15 cellular contexts compared by ENCODE assay signal in genomic region chr9:77403244-77403643, GRCh38.
DNase-seq lines count a peak whose midpoint lies in the region; ATAC-seq and TF ChIP-seq lines count a peak whose summit lies in the region.
"Had no signal": no experiment of that assay in that cellular context is flagged by ENCODE, and none has a peak within 500 bp of the region (broad histone marks: within the 10 kb centered on the region; RNA-seq: fewer than 3 reads in every experiment).

No MANE protein-coding gene starts in this region.

- DNase-seq in HCEC 1CT (peak; percentile 54), adipocyte (ENCODE audit: low read depth) (peak; percentile 51), fibroblast of peridontal ligament (ENCODE audit: extremely low read depth) (peak; percentile 8), NCI-H748 (lab: John Stamatoyannopoulos, UW; ENCODE audit: unreplicated experiment) (no peak)
- no peak for DNase-seq in activated CD8-positive, alpha-beta memory T cell treated with anti-CD3 and anti-CD28 coated beads, Interleukin-2, amount 50 U/mL, for 4 hours
- DNase-seq in effector memory CD4-positive, alpha-beta T cell: no peak
- DNase-seq: 8988T; AML-193; Caco-2; CD8-positive, alpha-beta memory T cell; DND-41; H7 had no signal

- peaks cover 14% of the 10 kb centered on the region for H3K4me1 ChIP-seq in adipocyte (ENCODE audit: control insufficient read depth, insufficient read depth, low read length)
- H3K4me1 ChIP-seq in effector memory CD4-positive, alpha-beta T cell (ENCODE audit: control insufficient read depth, insufficient read depth, low read length, poor library complexity, severe bottlenecking): no peaks in the 10 kb centered on the region
- H3K4me1 ChIP-seq: BLaER1, Caco-2 had no signal

- no peak overlapping the region for H3K9ac ChIP-seq in adipocyte (ENCODE audit: low read length)
- H3K9ac ChIP-seq: BLaER1 had no signal

- no peak overlapping the region for H3K4me3 ChIP-seq in adipocyte (ENCODE audit: low read length)
- no peak overlapping the region for H3K4me3 ChIP-seq in effector memory CD4-positive, alpha-beta T cell (ENCODE audit: insufficient read depth, low read depth, low read length, poor library complexity, severe bottlenecking)
- H3K4me3 ChIP-seq: BLaER1 had no signal

- ATAC-seq in HG03565 (IDR thresholded peaks at IDR 0.05; ENCODE audit: unreplicated experiment): no peak

- no peaks in the 10 kb centered on the region for H3K9me3 ChIP-seq in adipocyte (ENCODE audit: control insufficient read depth, low read length)
- H3K9me3 ChIP-seq in effector memory CD4-positive, alpha-beta T cell (ENCODE audit: control insufficient read depth, low read length): no peaks in the 10 kb centered on the region
- H3K9me3 ChIP-seq: Caco-2 had no signal

- no peaks in the 10 kb centered on the region for H3K27me3 ChIP-seq in adipocyte (replicated peaks; ENCODE audit: control insufficient read depth, insufficient read depth, low read length)
- H3K27me3 ChIP-seq in effector memory CD4-positive, alpha-beta T cell (replicated peaks; ENCODE audit: control insufficient read depth, insufficient read depth, low read length, poor library complexity, severe bottlenecking): no peaks in the 10 kb centered on the region
- H3K27me3 ChIP-seq: BLaER1 had no signal

- TF ChIP-seq CTCF in 22Rv1 (IDR thresholded peaks at IDR 0.05): no peak

- H3K27ac ChIP-seq in 22Rv1: peak overlapping the region; percentile 19
- no peak overlapping the region for H3K27ac ChIP-seq in effector memory CD4-positive, alpha-beta T cell (ENCODE audit: insufficient read depth, low read length, poor library complexity, severe bottlenecking)
- H3K27ac ChIP-seq: BLaER1 had no signal

- H3K36me3 ChIP-seq in adipocyte (ENCODE audit: control insufficient read depth, insufficient read depth, low read length, severe bottlenecking): peaks cover 16% of the 10 kb centered on the region
- no peaks in the 10 kb centered on the region for H3K36me3 ChIP-seq in effector memory CD4-positive, alpha-beta T cell (ENCODE audit: control insufficient read depth, insufficient read depth, low read length)

Comparison
In these comparisons a context has a peak if more than half of its experiments do, and no peak if none do; other contexts are left out.
1. DNase-seq: peak in HCEC 1CT (single experiment), adipocyte (single experiment) and fibroblast of peridontal ligament (single experiment); none in activated CD8-positive, alpha-beta memory T cell treated with anti-CD3 and anti-CD28 coated beads, Interleukin-2, amount 50 U/mL, for 4 hours (single experiment), effector memory CD4-positive, alpha-beta T cell (0 of 3) and NCI-H748 (single experiment).